Comparison of ENCODE assay signal across 8 cellular contexts in the genomic region with DNA sequence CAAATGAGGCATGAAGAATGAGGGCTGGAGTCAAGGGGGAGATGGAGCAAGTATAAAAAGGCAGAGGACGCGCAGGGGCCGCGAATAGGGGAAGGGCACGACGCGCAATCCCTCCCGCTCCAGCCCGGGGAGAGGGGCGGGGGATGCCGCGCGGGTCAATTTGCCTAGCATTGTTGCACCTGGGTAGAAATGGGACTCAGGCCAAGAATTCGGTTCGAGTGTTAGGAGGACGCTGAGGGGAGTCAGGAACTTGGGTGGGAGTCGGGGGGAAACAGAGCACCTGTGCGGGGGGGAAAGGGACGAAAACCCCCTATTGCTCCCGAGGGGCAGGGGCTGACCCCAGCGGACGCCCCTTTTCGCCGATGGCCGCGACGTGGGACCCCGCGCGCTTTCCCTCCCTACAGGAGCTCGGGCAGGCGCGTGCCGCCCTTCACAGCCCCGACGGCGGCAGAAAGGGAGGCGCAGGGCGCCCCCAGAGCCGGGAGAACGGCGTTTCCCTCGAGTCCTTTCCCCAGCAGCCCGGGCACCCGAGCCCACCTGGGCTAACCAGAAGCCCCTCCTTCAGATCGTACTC. TPM values are rescaled to one million over a fixed set of nuclear protein-coding genes. Genes with fewer than 3 reads are reported as not detected.
DNase-seq lines count a peak whose midpoint lies in the region; ATAC-seq, FAIRE-seq and TF ChIP-seq lines count a peak whose summit lies in the region.

No MANE protein-coding gene starts in this region.

- H3K27me3 ChIP-seq in iPS-18a (ENCODE audit: control insufficient read depth, insufficient read depth, low read length) (no peaks in the 10 kb centered on the region), skeletal muscle tissue (ENCODE audit: control insufficient read depth in 3 of 3, insufficient read depth in 3 of 3, low read length in 3 of 3) (no peaks in the 10 kb centered on the region)

- peak; percentile 4 for ATAC-seq in HG03280 (IDR thresholded peaks at IDR 0.05; ENCODE audit: unreplicated experiment)

- peak overlapping the region; percentile 71 for H3K9ac ChIP-seq in iPS-18a (ENCODE audit: low read length)
- H3K9ac ChIP-seq in skeletal muscle tissue (ENCODE audit: low read depth in 1 of 3, low read length in 3 of 3) = peak overlapping the region; percentile 82 to 97 (median 88)

- peak; percentile 1 for DNase-seq in activated CD4-positive, CD25-positive, alpha-beta regulatory T cell treated with anti-CD3 and anti-CD28 coated beads, Interleukin-2, amount 50 U/mL, for 16 hours (ENCODE audit: low read depth, low spot score)
- DNase-seq in activated CD4-positive, CD25-positive, alpha-beta regulatory T cell (lab: John Stamatoyannopoulos, UW) = no peak
- DNase-seq in OCI-M1 (lab: John Stamatoyannopoulos, UW) (peak; percentile 28), astrocyte of the cerebellum (ENCODE audit: low read depth) (no peak), GM19239 (ENCODE audit: insufficient read length, low spot score) (no peak)

- H3K27ac ChIP-seq in iPS-18a (ENCODE audit: low read length) (peak overlapping the region; percentile 38), skeletal muscle tissue (ENCODE audit: low read depth, low read length) (peak overlapping the region; percentile 97)

- in situ Hi-C loops in astrocyte of the cerebellum (cut with HindIII; ENCODE audit: low sequenced_read_pairs) = no loop called here

- H3K4me3 ChIP-seq in astrocyte of the cerebellum (ENCODE audit: low read depth, low read length) (peak overlapping the region; percentile 76), iPS-18a (ENCODE audit: low read length) (peak overlapping the region; percentile 82), skeletal muscle tissue (ENCODE audit: low read length in 3 of 3) (peak overlapping the region; percentile 91 to 97 (median 94))

- H3K36me3 ChIP-seq in iPS-18a (ENCODE audit: control insufficient read depth, low read depth, low read length) = no peaks in the 10 kb centered on the region
- H3K36me3 ChIP-seq in skeletal muscle tissue (ENCODE audit: control insufficient read depth in 3 of 3, insufficient read depth in 3 of 3, low read length in 3 of 3) = peaks cover 0 to 4% (median 0%) of the 10 kb centered on the region in 3 donors

- FAIRE-seq in GM19239 (lab: Jason Lieb, UNC) = no peak

- TF ChIP-seq CTCF in astrocyte of the cerebellum (IDR thresholded peaks at IDR 0.05; ENCODE audit: low read depth, low read length, missing control alignments) = no peak

- H3K9me3 ChIP-seq in iPS-18a (ENCODE audit: control insufficient read depth, low read depth, low read length) (no peaks in the 10 kb centered on the region), skeletal muscle tissue (ENCODE audit: control insufficient read depth in 3 of 3, low read length in 3 of 3) (no peaks in the 10 kb centered on the region)

- peaks cover 3% of the 10 kb centered on the region for H3K4me1 ChIP-seq in iPS-18a (ENCODE audit: control insufficient read depth, low read depth, low read length)
- H3K4me1 ChIP-seq in skeletal muscle tissue (ENCODE audit: control insufficient read depth in 3 of 3, insufficient read depth in 3 of 3, low read length in 3 of 3) = peaks cover 4 to 13% (median 10%) of the 10 kb centered on the region in 3 donors

RNA-seq across cellular contexts. Expression of a gene that starts 0.4 kb away (rescaled TPM):
- total RNA-seq in skeletal muscle tissue = 5.7 TPM

Comparison
In these comparisons a context has a peak if more than half of its experiments do, and no peak if none do; other contexts are left out.
1. DNase-seq: peak in activated CD4-positive, CD25-positive, alpha-beta regulatory T cell treated with anti-CD3 and anti-CD28 coated beads, Interleukin-2, amount 50 U/mL, for 16 hours (single experiment) and OCI-M1 (single experiment); none in activated CD4-positive, CD25-positive, alpha-beta regulatory T cell (0 of 4), astrocyte of the cerebellum (single experiment) and GM19239 (single experiment).
2. Peak in every context shown above with its lines, with median percentiles within 50 percentile points of each other: H3K4me3 ChIP-seq.